ENCODE assay signal across 11 cellular contexts in genomic region chr6:148345176-148345575, GRCh38. TPM values are rescaled to one million over a fixed set of nuclear protein-coding genes. Genes with fewer than 3 reads are reported as not detected.
DNase-seq lines count a peak whose midpoint lies in the region; ATAC-seq and TF ChIP-seq lines count a peak whose summit lies in the region.
"Had no signal": no experiment of that assay in that cellular context is flagged by ENCODE, and none has a peak within 500 bp of the region (broad histone marks: within the 10 kb centered on the region; RNA-seq: fewer than 3 reads in every experiment).

No MANE protein-coding gene starts in this region.

- peak overlapping the region; percentile 51 for H3K27ac Mint-ChIP-seq in progenitor cell of endocrine pancreas
- H3K27ac Mint-ChIP-seq: immature natural killer cell had no signal

- H3K36me3 Mint-ChIP-seq in progenitor cell of endocrine pancreas (ENCODE audit: insufficient read depth) = peaks cover 6% of the 10 kb centered on the region
- H3K36me3 Mint-ChIP-seq: immature natural killer cell had no signal

- ATAC-seq in right cardiac atrium (peak; percentile 42 to 68), HG02840 (IDR thresholded peaks at IDR 0.05; ENCODE audit: low FRiP score, unreplicated experiment) (no peak)
- ATAC-seq: esophagus mucosa had no signal

- TF ChIP-seq CTCF in VCaP (conservative IDR thresholded peaks at IDR 0.05) (no peak), progenitor cell of endocrine pancreas (IDR thresholded peaks at IDR 0.05; ENCODE audit: unreplicated experiment) (no peak)

- DNase-seq in ELF-1 (ENCODE audit: low read depth, low spot score) (peak; percentile 49), right cardiac atrium (peak in 1 of 3 donors; percentile 67), progenitor cell of endocrine pancreas (ENCODE audit: low spot score, unreplicated experiment) (no peak), NCI-H1417 (lab: John Stamatoyannopoulos, UW) (no peak), RPMI8226 (no peak)
- DNase-seq in stimulated activated naive CD4-positive, alpha-beta T cell (lab: John Stamatoyannopoulos, UW) = no peak
- DNase-seq: immature natural killer cell, MG63 had no signal

- no peaks in the 10 kb centered on the region for H3K9me3 Mint-ChIP-seq in progenitor cell of endocrine pancreas (ENCODE audit: low read depth)
- H3K9me3 Mint-ChIP-seq: immature natural killer cell had no signal

- H3K27me3 Mint-ChIP-seq in progenitor cell of endocrine pancreas = no peaks in the 10 kb centered on the region

- peak overlapping the region; percentile 6 for H3K4me3 ChIP-seq in right cardiac atrium (ENCODE audit: low read length)
- H3K4me3 ChIP-seq: MG63 had no signal

- peaks cover 34% of the 10 kb centered on the region for H3K4me1 Mint-ChIP-seq in progenitor cell of endocrine pancreas (ENCODE audit: low read depth)

- no peaks in the 10 kb centered on the region for H3K9me3 ChIP-seq in right cardiac atrium (ENCODE audit: control insufficient read depth, low read length)
- H3K9me3 ChIP-seq: MG63 had no signal

- intact Hi-C loops in right cardiac atrium (cut with DNase I) = loop anchor here in 2 of 4 donors (10.0 kb wide), 2 partner anchors 110 to 120 kb away; no protein-coding TSS in a partner anchor

- 46% methylated on average over 1 of the region's 1 CpG for WGBS in right cardiac atrium

- peak overlapping the region; percentile 25 for H3K4me3 Mint-ChIP-seq in progenitor cell of endocrine pancreas (ENCODE audit: low read depth)
- H3K4me3 Mint-ChIP-seq: immature natural killer cell had no signal

- H3K4me1 ChIP-seq in right cardiac atrium (ENCODE audit: control insufficient read depth, insufficient read depth, low read length) = no peaks in the 10 kb centered on the region

- no peaks in the 10 kb centered on the region for H3K27me3 ChIP-seq in right cardiac atrium (ENCODE audit: control insufficient read depth, insufficient read depth)
- H3K27me3 ChIP-seq: MG63 had no signal

- H3K27ac ChIP-seq in VCaP (peak overlapping the region; percentile 66), right cardiac atrium (ENCODE audit: low read length) (peak overlapping the region; percentile 19)

RNA-seq across cellular contexts. Expression of gene SASH1, which starts 2.5 kb away (rescaled TPM):
- total RNA-seq in right cardiac atrium (10 to 100 TPM; 25.3 to 33.2 (median 29.5) TPM), progenitor cell of endocrine pancreas (41.6 and 41.7 TPM in 2 replicates)
- 14.1 TPM for polyA plus RNA-seq in right cardiac atrium
- polyA plus RNA-seq: immature natural killer cell had no signal
